In the genomic region with DNA sequence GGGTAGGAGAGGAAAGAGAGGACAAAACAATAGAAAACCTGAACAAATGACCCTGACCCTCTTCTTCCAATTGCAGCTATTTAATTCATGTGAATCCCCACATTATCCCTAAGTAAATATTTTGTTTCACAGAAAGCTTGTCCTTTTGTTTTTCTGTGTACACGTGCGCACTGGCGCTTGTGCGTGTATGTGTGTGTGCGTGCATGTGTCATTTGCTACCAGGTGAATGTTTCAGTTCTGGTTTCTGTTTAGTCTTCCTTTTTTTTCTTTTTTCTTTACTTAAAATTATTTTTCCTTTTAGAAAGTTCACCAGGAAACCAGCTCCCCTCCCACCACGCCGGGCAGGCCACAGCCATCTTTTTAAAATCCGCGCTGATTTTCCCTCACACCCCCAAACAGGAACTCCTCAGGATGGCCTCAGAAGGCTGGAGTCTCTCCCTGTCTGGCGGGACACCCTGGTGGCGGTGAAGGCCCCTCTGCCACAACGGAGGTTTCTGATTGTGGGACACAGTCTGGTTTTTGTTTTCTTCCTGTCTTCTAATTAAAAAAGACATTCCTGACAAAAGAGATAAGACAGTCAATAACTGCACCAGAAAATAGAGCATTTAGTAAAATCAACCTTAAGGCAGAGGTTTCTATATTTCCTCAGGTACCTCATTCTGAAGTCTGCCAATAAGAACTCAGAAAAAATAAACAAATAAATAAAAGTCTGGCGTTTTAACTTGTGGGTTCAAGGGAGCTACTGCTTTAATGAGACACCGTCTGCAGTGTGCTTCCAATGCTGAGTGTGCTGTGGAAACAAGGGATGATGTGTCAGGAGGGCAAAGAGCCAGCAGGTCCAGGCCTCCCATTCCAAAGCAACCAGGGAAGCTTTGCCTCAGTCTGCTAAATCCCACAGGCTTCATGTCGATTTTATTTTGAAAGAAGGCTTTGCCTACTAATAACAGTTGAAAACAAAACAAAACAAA, we compare ENCODE assay signal across 10 cellular contexts. TPM values are rescaled to one million over a fixed set of nuclear protein-coding genes. Genes with fewer than 3 reads are reported as not detected.
DNase-seq lines count a peak whose midpoint lies in the region; ATAC-seq lines count a peak whose summit lies in the region.
"Had no signal": no experiment of that assay in that cellular context is flagged by ENCODE, and none has a peak within 500 bp of the region (broad histone marks: within the 10 kb centered on the region; RNA-seq: fewer than 3 reads in every experiment).

No MANE protein-coding gene starts in this region.

- H3K4me1 Mint-ChIP-seq in stimulated activated naive CD8-positive, alpha-beta T cell treated with anti-CD3 and anti-CD28 coated beads, Interleukin-15, Interleukin-2, amounts not matched to agents 100 ng/mL and 50 ng/mL, for 24 hours (ENCODE audit: low read depth) = peaks cover 21% of the 10 kb centered on the region
- H3K4me1 Mint-ChIP-seq: brain had no signal

- no peaks in the 10 kb centered on the region for H3K9me3 ChIP-seq in neuronal stem cell (replicated peaks in 1 of 2; ENCODE audit: control insufficient read depth in 2 of 2, insufficient read depth in 1 of 2, low read depth in 1 of 2, low read length in 2 of 2)

- peaks cover 28 to 85% of the 10 kb centered on the region in 2 donors for H3K36me3 ChIP-seq in neuronal stem cell (replicated peaks in 1 of 2; ENCODE audit: control insufficient read depth in 2 of 2, insufficient read depth in 2 of 2, low read length in 2 of 2)

- no peak overlapping the region for H2BK5ac ChIP-seq in neuronal stem cell (ENCODE audit: low read length)

- peaks cover 78% of the 10 kb centered on the region for H3K36me3 Mint-ChIP-seq in stimulated activated naive CD8-positive, alpha-beta T cell treated with anti-CD3 and anti-CD28 coated beads, Interleukin-15, Interleukin-2, amounts not matched to agents 100 ng/mL and 50 ng/mL, for 24 hours (ENCODE audit: low read depth)

- no peak overlapping the region for H3K18ac ChIP-seq in neuronal stem cell (ENCODE audit: low read length)

- H4K91ac ChIP-seq in neuronal stem cell (ENCODE audit: low read depth, low read length, poor library complexity) = no peak overlapping the region

- H3K4ac ChIP-seq in neuronal stem cell (ENCODE audit: low read length) = no peak overlapping the region

- no peak overlapping the region for H3K4me3 ChIP-seq in neuronal stem cell (ENCODE audit: low read length in 2 of 2)

- no peak overlapping the region for H2BK12ac ChIP-seq in neuronal stem cell (ENCODE audit: low read length)

- peaks cover 0 to 1% of the 10 kb centered on the region in 2 donors for H3K4me1 ChIP-seq in neuronal stem cell (ENCODE audit: control insufficient read depth in 2 of 2, insufficient read depth in 1 of 2, low read depth in 1 of 2, low read length in 2 of 2)

- H2AK5ac ChIP-seq in neuronal stem cell (ENCODE audit: low read depth, low read length) = no peak overlapping the region

- H2BK15ac ChIP-seq in neuronal stem cell (ENCODE audit: low read length) = no peak overlapping the region

- H3K9me3 Mint-ChIP-seq in stimulated activated naive CD8-positive, alpha-beta T cell treated with anti-CD3 and anti-CD28 coated beads, Interleukin-15, Interleukin-2, amounts not matched to agents 100 ng/mL and 50 ng/mL, for 24 hours = no peaks in the 10 kb centered on the region
- H3K9me3 Mint-ChIP-seq: brain had no signal

- H3K27ac ChIP-seq in neuronal stem cell (replicated peaks; ENCODE audit: low read length) = no peak overlapping the region

- WGBS in neuronal stem cell (ENCODE audit: extremely low coverage in 2 of 2, insufficient read length in 2 of 2, insufficient replicate concordance in 1 of 2), 2 donors = no CpG with 5 or more reads among the region's 15 CpGs

- no peak overlapping the region for H2AFZ ChIP-seq in neuronal stem cell (ENCODE audit: low read length)

- H4K8ac ChIP-seq in neuronal stem cell (ENCODE audit: low read depth, low read length) = no peak overlapping the region

- H2BK120ac ChIP-seq in neuronal stem cell (ENCODE audit: low read depth, low read length) = no peak overlapping the region

- ATAC-seq in stimulated activated naive CD8-positive, alpha-beta T cell treated with anti-CD3 and anti-CD28 coated beads, Interleukin-15, Interleukin-2, amounts not matched to agents 100 U/mL and 50 U/mL, for 24 hours = no peak
- peak; percentile 54 for ATAC-seq in HG03064 (IDR thresholded peaks at IDR 0.05; ENCODE audit: low read depth, unreplicated experiment)

- no peak for DNase-seq in stimulated activated naive CD8-positive, alpha-beta T cell treated with anti-CD3 and anti-CD28 coated beads, Interleukin-15, Interleukin-2, amounts not matched to agents 100 U/mL and 50 U/mL, for 24 hours
- peak; percentile 8 for DNase-seq in amniotic stem cell (lab: John Stamatoyannopoulos, UW)
- DNase-seq in occipital lobe (lab: John Stamatoyannopoulos, UW) = no peak
- DNase-seq in neuronal stem cell (ENCODE audit: low spot score) = no peak
- DNase-seq in activated naive CD4-positive, alpha-beta T cell treated with Interleukin-2 at 50 U/mL for 16 hours = no peak
- DNase-seq in NK-92 treated with Interleukin-12 subunit alpha and Interleukin-12 subunit beta, amount 100 ng/mL, for 24 hours (lab: John Stamatoyannopoulos, UW) = no peak
- DNase-seq: NCI-H1105 had no signal

- H3K23ac ChIP-seq in neuronal stem cell (ENCODE audit: low read depth, low read length, poor library complexity) = no peak overlapping the region

- H3K14ac ChIP-seq in neuronal stem cell (ENCODE audit: low read length) = no peak overlapping the region

- no peaks in the 10 kb centered on the region for H3K27me3 ChIP-seq in neuronal stem cell (ENCODE audit: control insufficient read depth in 3 of 3, insufficient read depth in 3 of 3, low read depth in 1 of 3, low read length in 3 of 3)

- H3K4me2 ChIP-seq in neuronal stem cell (ENCODE audit: insufficient read depth, low read length, poor library complexity, severe bottlenecking) = no peak overlapping the region

- peak overlapping the region; percentile 17 for H3K27ac Mint-ChIP-seq in stimulated activated naive CD8-positive, alpha-beta T cell treated with anti-CD3 and anti-CD28 coated beads, Interleukin-15, Interleukin-2, amounts not matched to agents 100 ng/mL and 50 ng/mL, for 24 hours

- H3K4me3 Mint-ChIP-seq in stimulated activated naive CD8-positive, alpha-beta T cell treated with anti-CD3 and anti-CD28 coated beads, Interleukin-15, Interleukin-2, amounts not matched to agents 100 ng/mL and 50 ng/mL, for 24 hours = no peak overlapping the region
- H3K4me3 Mint-ChIP-seq: brain had no signal

- no peaks in the 10 kb centered on the region for H3K79me1 ChIP-seq in neuronal stem cell (ENCODE audit: low read depth, low read length)

- no peaks in the 10 kb centered on the region for H3K27me3 Mint-ChIP-seq in stimulated activated naive CD8-positive, alpha-beta T cell treated with anti-CD3 and anti-CD28 coated beads, Interleukin-15, Interleukin-2, amounts not matched to agents 100 ng/mL and 50 ng/mL, for 24 hours
- H3K27me3 Mint-ChIP-seq: brain had no signal

- no peak overlapping the region for H3K9ac ChIP-seq in neuronal stem cell (ENCODE audit: low read depth, low read length, poor library complexity)

RNA-seq across cellular contexts. Expression of gene IRF5, which starts 17.4 kb away (rescaled TPM):
- 1.6 TPM for total RNA-seq in occipital lobe
- polyA plus RNA-seq in neuronal stem cell (2013, experiment 1 of 2) = 0.64 TPM
- 0.71 TPM for polyA plus RNA-seq in neuronal stem cell (2013, experiment 2 of 2)

RNA-seq across cellular contexts. Expression of gene KCP, which starts 44.6 kb away (rescaled TPM):
- 0.16 TPM for total RNA-seq in occipital lobe
- polyA plus RNA-seq in neuronal stem cell (2013, experiment 1 of 2) = 1.0 TPM
- polyA plus RNA-seq in neuronal stem cell (2013, experiment 2 of 2) = 1.1 TPM
